ENCODE assay signal across 10 cellular contexts in genomic region chr4:140343303-140343702, GRCh38. TPM values are rescaled to one million over a fixed set of nuclear protein-coding genes. Genes with fewer than 3 reads are reported as not detected.
DNase-seq lines count a peak whose midpoint lies in the region; ATAC-seq, FAIRE-seq and TF ChIP-seq lines count a peak whose summit lies in the region.
"Had no signal": no experiment of that assay in that cellular context is flagged by ENCODE, and none has a peak within 500 bp of the region (broad histone marks: within the 10 kb centered on the region; RNA-seq: fewer than 3 reads in every experiment).

No MANE protein-coding gene starts in this region.

- no peaks in the 10 kb centered on the region for H3K9me3 ChIP-seq in DOHH2 (ENCODE audit: control insufficient read depth, insufficient read depth, low read length)
- no peaks in the 10 kb centered on the region for H3K9me3 ChIP-seq in HepG2 (ENCODE audit: low read length)

- intact Hi-C loops in HepG2 (cut with micrococcal nuclease; ENCODE audit: unreplicated experiment) (no loop called here), posterior cingulate gyrus (cut with DNase I) (no loop called here)

- H3K9me2 ChIP-seq in DOHH2 (replicated peaks; ENCODE audit: control insufficient read depth, low read length) = no peaks in the 10 kb centered on the region

- TF ChIP-seq CTCF in DOHH2 (IDR thresholded peaks at IDR 0.05; ENCODE audit: low read depth, low read length, poor library complexity, severe bottlenecking) (no peak), HepG2 (CRISPR knock-in tag; IDR thresholded peaks at IDR 0.05) (no peak)

- POLR2A ChIA-PET in HepG2 (lab: Yijun Ruan, JAX) = no interaction called here

- DNase-seq in NCI-H526 (lab: John Stamatoyannopoulos, UW) (peak; percentile 7 to 49), HepG2 (ENCODE audit: low spot score) (no peak), posterior cingulate gyrus (no peak), amygdala (lab: John Stamatoyannopoulos, UW) (no peak)

- no peak for FAIRE-seq in HepG2 (lab: Jason Lieb, UNC)
- FAIRE-seq: astrocyte had no signal

- in situ Hi-C loops in HepG2 (cut with HindIII; ENCODE audit: extremely low pct_ligation_motif_present, low pct_unique_long_range_greater_than_20kb) = no loop called here

- BruUV-seq in HepG2 (replicated peaks; lab: Mats Ljungman, UMichigan) = no TSS peak

- H3K27ac Mint-ChIP-seq in activated T-helper 17 cell treated with anti-CD3 and anti-CD28 coated beads, Interleukin-2, amount 50 U/mL, for 72 hours = no peak overlapping the region
- H3K27ac Mint-ChIP-seq: memory B cell had no signal

- H3K27me3 ChIP-seq in DOHH2 (ENCODE audit: control insufficient read depth, low read length) (peaks cover 12% of the 10 kb centered on the region), HepG2 (ENCODE audit: control insufficient read depth in 1 of 2, insufficient read depth in 2 of 2, low read length in 2 of 2) (no peaks in the 10 kb centered on the region)

- no peak overlapping the region for H3K4me3 Mint-ChIP-seq in activated T-helper 17 cell treated with anti-CD3 and anti-CD28 coated beads, Interleukin-2, amount 50 U/mL, for 72 hours
- H3K4me3 Mint-ChIP-seq: memory B cell had no signal

- no peak for TF ChIP-seq RAD21 in HepG2 (CRISPR knock-in tag; IDR thresholded peaks at IDR 0.05)

- no peak for TF ChIP-seq EP300 in HepG2 (IDR thresholded peaks at IDR 0.05; ENCODE audit: low read depth in 2 of 2, low read length in 2 of 2)
- no peak for TF ChIP-seq EP300 in HepG2 (CRISPR knock-in tag; IDR thresholded peaks at IDR 0.05; ENCODE audit: borderline replicate concordance)

- no peaks in the 10 kb centered on the region for H3K36me3 Mint-ChIP-seq in activated T-helper 17 cell treated with anti-CD3 and anti-CD28 coated beads, Interleukin-2, amount 50 U/mL, for 72 hours (ENCODE audit: low read depth)
- H3K36me3 Mint-ChIP-seq: memory B cell had no signal

- H3K9me3 Mint-ChIP-seq in activated T-helper 17 cell treated with anti-CD3 and anti-CD28 coated beads, Interleukin-2, amount 50 U/mL, for 72 hours = no peaks in the 10 kb centered on the region
- H3K9me3 Mint-ChIP-seq: memory B cell had no signal

- no peak overlapping the region for H3K9ac ChIP-seq in HepG2 (ENCODE audit: insufficient read depth, low read depth, low read length)

- CTCF ChIA-PET in HepG2 (lab: Yijun Ruan, JAX; ENCODE audit: low intra/inter-chr PET ratio, low total read pairs) = no interaction called here

- no peaks in the 10 kb centered on the region for H3K36me3 ChIP-seq in DOHH2 (ENCODE audit: control insufficient read depth, low read length)
- no peaks in the 10 kb centered on the region for H3K36me3 ChIP-seq in HepG2 (replicated peaks in 1 of 2; ENCODE audit: control insufficient read depth in 1 of 2, insufficient read depth in 2 of 2, low read length in 2 of 2)

- peak overlapping the region; percentile 9 for H2AFZ ChIP-seq in HepG2 (ENCODE audit: low read length)

- no peaks in the 10 kb centered on the region for H3K4me1 Mint-ChIP-seq in activated T-helper 17 cell treated with anti-CD3 and anti-CD28 coated beads, Interleukin-2, amount 50 U/mL, for 72 hours

- peaks cover 23% of the 10 kb centered on the region for H3K27me3 Mint-ChIP-seq in activated T-helper 17 cell treated with anti-CD3 and anti-CD28 coated beads, Interleukin-2, amount 50 U/mL, for 72 hours

- H3K27ac ChIP-seq in DOHH2 (ENCODE audit: low read depth, low read length) (no peak overlapping the region), HepG2 (ENCODE audit: extremely low read length, insufficient read depth, low read length) (no peak overlapping the region)

- 3% methylated on average over 5 of the region's 5 CpGs for WGBS in HepG2 (ENCODE audit: low lambda C conversion rate)

- H3K79me2 ChIP-seq in DOHH2 (ENCODE audit: control insufficient read depth, low read length) = no peaks in the 10 kb centered on the region
- H3K79me2 ChIP-seq in HepG2 (ENCODE audit: insufficient read depth, low read length) = no peaks in the 10 kb centered on the region

- peak overlapping the region; percentile 27 for H3K4me2 ChIP-seq in DOHH2 (ENCODE audit: low read length)
- no peak overlapping the region for H3K4me2 ChIP-seq in HepG2 (ENCODE audit: low read depth, low read length)

- H3K4me1 ChIP-seq in DOHH2 (ENCODE audit: control insufficient read depth, low read length) (peaks cover 6% of the 10 kb centered on the region), HepG2 (ENCODE audit: insufficient read depth, low read length) (peaks cover 5% of the 10 kb centered on the region; the same call in 1 of the 2 replicates)

- H3K4me3 ChIP-seq in DOHH2 (ENCODE audit: low read length) = no peak overlapping the region
- no peak overlapping the region; a peak in 1 of 6 replicates for H3K4me3 ChIP-seq in HepG2 (replicated peaks in 1 of 3; ENCODE audit: insufficient read depth in 1 of 3, low read depth in 2 of 3, low read length in 3 of 3)

- no peaks in the 10 kb centered on the region for H4K20me1 ChIP-seq in DOHH2 (ENCODE audit: control insufficient read depth, insufficient read depth, low read depth, low read length)
- no peaks in the 10 kb centered on the region for H4K20me1 ChIP-seq in HepG2 (ENCODE audit: insufficient read depth, low read length)

- H3F3A ChIP-seq in DOHH2 (ENCODE audit: control insufficient read depth, insufficient read depth) = no peaks in the 10 kb centered on the region

- ATAC-seq in GM21723 (IDR thresholded peaks at IDR 0.05; ENCODE audit: unreplicated experiment) (peak; percentile 51), HepG2 (no peak), GM19455 (IDR thresholded peaks at IDR 0.05; ENCODE audit: unreplicated experiment) (no peak)
- no peak for ATAC-seq in activated T-helper 17 cell treated with anti-CD3 and anti-CD28 coated beads, Interleukin-2, amount 50 U/mL, for 72 hours (replicated peaks)

- no peak for TF ChIP-seq POLR2A in HepG2 (IDR thresholded peaks at IDR 0.05; ENCODE audit: insufficient read depth in 1 of 2, low read depth in 2 of 2, low read length in 2 of 2)

TF ChIP-seq in HepG2, 621 proteins besides CTCF, POLR2A, EP300 and RAD21:
- TF ChIP-seq GABPA (IDR thresholded peaks at IDR 0.05; ENCODE audit: low read depth, low read length) = no peak
- peak; percentile 40; the same call in 1 of the 2 replicates for TF ChIP-seq GABPA (CRISPR knock-in tag; IDR thresholded peaks at IDR 0.05; ENCODE audit: low read depth)
- TF ChIP-seq ZNF7 (CRISPR knock-in tag; IDR thresholded peaks at IDR 0.05) = no peak

RNA-seq across cellular contexts. Expression of gene SCOC, which starts 30.1 kb away (rescaled TPM):
- 65.2 and 109 TPM in 2 replicates for total RNA-seq in HepG2 (2016; rRNA removed; fragmentation: Illumina TruSeq; extraction: Trizol)
- total RNA-seq in HepG2 (2016; cell fraction: cytosol; rRNA removed; fragmentation: Illumina TruSeq; extraction: Trizol; ENCODE audit: low read depth) = 13.9 and 14.2 TPM in 2 replicates
- 67.4 and 119 TPM in 2 replicates for total RNA-seq in HepG2 (2016; cell fraction: insoluble cytoplasmic fraction; rRNA removed; fragmentation: Illumina TruSeq; extraction: Trizol)
- 53.8 and 61.3 TPM in 2 replicates for total RNA-seq in HepG2 (2016; cell fraction: membrane; rRNA removed; fragmentation: Illumina TruSeq; extraction: Trizol)
- total RNA-seq in HepG2 (2016; cell fraction: nucleus; rRNA removed; fragmentation: Illumina TruSeq; extraction: Trizol) = 32.5 and 36.2 TPM in 2 replicates
- 32.1 and 43.8 TPM in 2 replicates for polyA plus RNA-seq in HepG2 (2011; rRNA removed)
- 13.6 and 25.8 TPM in 2 replicates for polyA plus RNA-seq in HepG2 (2011; cell fraction: cytosol; rRNA removed)
- 3.8 and 9.0 TPM in 2 replicates for polyA plus RNA-seq in HepG2 (2011; cell fraction: nucleus; rRNA removed)
- 53.3 and 65.3 TPM in 2 replicates for polyA plus RNA-seq in HepG2 (2012)
- 18.3 and 24.5 TPM in 2 replicates for polyA plus RNA-seq in HepG2 (2016; cell fraction: cytosol; fragmentation: Illumina TruSeq; extraction: Trizol; ENCODE audit: low read depth)
- 171 and 196 TPM in 2 replicates for polyA plus RNA-seq in HepG2 (2016; cell fraction: insoluble cytoplasmic fraction; fragmentation: Illumina TruSeq; extraction: Trizol; ENCODE audit: low read depth)
- 64.7 and 72.0 TPM in 2 replicates for polyA plus RNA-seq in HepG2 (2016; cell fraction: membrane; fragmentation: Illumina TruSeq; extraction: Trizol; ENCODE audit: low read depth)
- 63.8 and 74.4 TPM in 2 replicates for polyA plus RNA-seq in HepG2 (2016; cell fraction: nucleus; fragmentation: Illumina TruSeq; extraction: Trizol; ENCODE audit: insufficient read depth, low read depth)
- 0.51 and 9.0 TPM in 2 replicates for polyA minus RNA-seq in HepG2 (2011; rRNA and poly(A)+ RNA removed; ENCODE audit: low replicate concordance)
- 24.9 and 26.9 TPM in 2 replicates for polyA minus RNA-seq in HepG2 (2011; cell fraction: cytosol; rRNA and poly(A)+ RNA removed)
- 28.3 and 30.2 TPM in 2 replicates for polyA minus RNA-seq in HepG2 (2011; cell fraction: nucleus; rRNA and poly(A)+ RNA removed)
- total RNA-seq in activated T-helper 17 cell treated with anti-CD3 and anti-CD28 coated beads, Interleukin-2, amount 50 U/mL, for 72 hours = 10 to 100 TPM; 28.5 to 35.7 TPM

Comparison
In these comparisons a context has a peak if more than half of its experiments do, and no peak if none do; other contexts are left out.
1. DNase-seq: peak in NCI-H526 (2 of 2); none in HepG2 (single experiment), posterior cingulate gyrus (0 of 10) and amygdala (0 of 56).